11 cellular contexts compared by ENCODE assay signal in the genomic region with DNA sequence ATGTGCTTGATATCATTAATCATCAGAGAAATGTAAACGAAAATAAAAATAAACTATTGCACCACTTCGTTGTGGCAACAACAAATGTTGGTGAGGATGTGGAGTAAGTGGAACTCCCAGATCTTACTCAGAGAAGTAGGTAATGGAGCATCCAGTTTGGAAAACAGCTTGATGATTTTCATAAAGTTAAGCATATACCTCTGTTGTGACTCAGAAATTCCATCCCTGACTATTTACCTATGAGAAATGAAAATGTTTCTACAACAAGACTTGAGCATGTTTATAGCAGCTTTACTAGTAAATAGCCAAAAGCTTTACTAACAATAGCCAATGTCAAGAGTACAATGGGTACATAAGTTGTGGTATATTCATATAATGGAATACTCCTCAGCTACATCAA.
"Had no signal": no experiment of that assay in that cellular context is flagged by ENCODE, and none has a peak within 500 bp of the region (broad histone marks: within the 10 kb centered on the region; RNA-seq: fewer than 3 reads in every experiment).

No MANE protein-coding gene starts in this region.

- H3K27ac Mint-ChIP-seq: GM23338, H9, HFFc6 had no signal

- ATAC-seq: GM23338, HCT116 had no signal

- H3K9ac ChIP-seq: GM23248 had no signal

- H3K4me1 ChIP-seq: HAP-1 had no signal

- H3K9me3 Mint-ChIP-seq: GM23338, H9 had no signal

- H3K4me3 Mint-ChIP-seq: GM23338, H9, HFFc6 had no signal

- FAIRE-seq: H1, H54 had no signal

- H3K4me3 ChIP-seq: GM23248, GM23338, HAP-1 had no signal

- H3K4me2 ChIP-seq: GM23338 had no signal

- DNase-seq: GM23248, GOT3, H7, H9, HCEC 1CT, HFFc6 had no signal

- H3K36me3 ChIP-seq: HAP-1 had no signal

- H3K9me3 ChIP-seq: HAP-1 had no signal

- H2AFZ ChIP-seq: GM23248, GM23338 had no signal

- H3K27ac ChIP-seq: GM23248 had no signal
